In the genomic region with DNA sequence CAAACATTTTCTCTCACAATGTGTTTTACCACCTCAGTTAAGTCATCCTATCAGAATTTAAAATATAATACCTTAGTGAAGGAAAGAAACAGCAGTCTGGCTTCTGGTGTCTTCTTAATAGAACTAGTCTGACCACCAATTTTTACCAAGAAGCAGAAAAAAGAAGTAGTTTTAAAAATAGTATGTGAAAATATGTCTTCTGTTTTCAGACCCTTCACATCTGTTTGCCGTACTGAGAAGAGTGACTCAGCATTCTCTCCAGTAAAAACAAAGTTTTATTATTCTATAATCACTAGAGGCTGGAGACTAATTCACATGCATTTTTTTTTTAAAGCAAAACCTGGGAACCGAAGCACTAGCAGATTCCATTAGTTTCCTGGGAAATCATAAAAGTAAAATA, we compare ENCODE assay signal across 10 cellular contexts.
A peak's percentile ranks its signal among the peaks of the same experiment; 100 is the strongest.
DNase-seq lines count a peak whose midpoint lies in the region; ATAC-seq, FAIRE-seq and TF ChIP-seq lines count a peak whose summit lies in the region.
"Had no signal": no experiment of that assay in that cellular context is flagged by ENCODE, and none has a peak within 500 bp of the region (broad histone marks: within the 10 kb centered on the region; RNA-seq: fewer than 3 reads in every experiment).

No MANE protein-coding gene starts in this region.

- no peak overlapping the region for H3K4me3 ChIP-seq in bronchial epithelial cell (ENCODE audit: low read depth, low read length)
- H3K4me3 ChIP-seq: skin epidermis had no signal

- DNase-seq in AG08396 (ENCODE audit: low spot score) (peak; percentile 6), bronchial epithelial cell (ENCODE audit: low read depth) (peak; percentile 1), NCI-H2081 treated with DMSO at 0.1 percent for 48 hours (lab: John Stamatoyannopoulos, UW) (no peak), posterior cingulate gyrus (no peak)
- DNase-seq in activated CD8-positive, alpha-beta T cell treated with anti-CD3 and anti-CD28 coated beads, Interleukin-2, amount 10 ng/mL, durations not matched to agents 7 days and 5 days, result no peak
- no peak for DNase-seq in activated T-cell treated with anti-CD3 and anti-CD28 coated beads, Interleukin-2, amount 50 U/mL, for 24 hours

- no peak for TF ChIP-seq CTCF in bronchial epithelial cell (IDR thresholded peaks at IDR 0.05; ENCODE audit: insufficient read depth, low read length, severe bottlenecking)

- H3K27ac Mint-ChIP-seq in activated CD8-positive, alpha-beta T cell treated with anti-CD3 and anti-CD28 coated beads, Interleukin-2, amount 10 ng/mL, durations not matched to agents 7 days and 5 days, result no peak overlapping the region
- H3K27ac Mint-ChIP-seq in activated T-cell treated with anti-CD3 and anti-CD28 coated beads, Interleukin-2, amount 50 U/mL, for 24 hours, result no peak overlapping the region

- no peaks in the 10 kb centered on the region for H3K27me3 Mint-ChIP-seq in activated CD8-positive, alpha-beta T cell treated with anti-CD3 and anti-CD28 coated beads, Interleukin-2, amount 10 ng/mL, durations not matched to agents 7 days and 5 days (ENCODE audit: low read depth)
- H3K27me3 Mint-ChIP-seq in activated T-cell treated with anti-CD3 and anti-CD28 coated beads, Interleukin-2, amount 50 U/mL, for 24 hours, result no peaks in the 10 kb centered on the region
- H3K27me3 Mint-ChIP-seq: central memory CD8-positive, alpha-beta T cell had no signal

- no peaks in the 10 kb centered on the region for H3K27me3 ChIP-seq in bronchial epithelial cell (ENCODE audit: control insufficient read depth, insufficient read depth, low read length)

- CTCF ChIA-PET in activated CD8-positive, alpha-beta T cell treated with anti-CD3 and anti-CD28 coated beads, Interleukin-2, amount 10 ng/mL, durations not matched to agents 7 days and 5 days (lab: Charles Lee), result no interaction called here

- no peaks in the 10 kb centered on the region for H3K36me3 ChIP-seq in bronchial epithelial cell (ENCODE audit: control insufficient read depth, insufficient read depth, low read length)

- intact Hi-C loops in posterior cingulate gyrus (cut with DNase I), result no loop called here

- no peak overlapping the region for H3K4me3 Mint-ChIP-seq in activated CD8-positive, alpha-beta T cell treated with anti-CD3 and anti-CD28 coated beads, Interleukin-2, amount 10 ng/mL, durations not matched to agents 7 days and 5 days
- H3K4me3 Mint-ChIP-seq in activated T-cell treated with anti-CD3 and anti-CD28 coated beads, Interleukin-2, amount 50 U/mL, for 24 hours, result no peak overlapping the region
- H3K4me3 Mint-ChIP-seq: central memory CD8-positive, alpha-beta T cell had no signal

- H3K36me3 Mint-ChIP-seq in activated CD8-positive, alpha-beta T cell treated with anti-CD3 and anti-CD28 coated beads, Interleukin-2, amount 10 ng/mL, durations not matched to agents 7 days and 5 days (ENCODE audit: low read depth), result no peaks in the 10 kb centered on the region
- no peaks in the 10 kb centered on the region for H3K36me3 Mint-ChIP-seq in activated T-cell treated with anti-CD3 and anti-CD28 coated beads, Interleukin-2, amount 50 U/mL, for 24 hours (ENCODE audit: low read depth)

- POLR2A ChIA-PET in activated CD8-positive, alpha-beta T cell treated with anti-CD3 and anti-CD28 coated beads, Interleukin-2, amount 10 ng/mL, durations not matched to agents 7 days and 5 days (lab: Charles Lee), result no interaction called here

- H3K9me3 Mint-ChIP-seq in activated CD8-positive, alpha-beta T cell treated with anti-CD3 and anti-CD28 coated beads, Interleukin-2, amount 10 ng/mL, durations not matched to agents 7 days and 5 days (ENCODE audit: insufficient read depth), result no peaks in the 10 kb centered on the region
- H3K9me3 Mint-ChIP-seq in activated T-cell treated with anti-CD3 and anti-CD28 coated beads, Interleukin-2, amount 50 U/mL, for 24 hours, result no peaks in the 10 kb centered on the region

- no peaks in the 10 kb centered on the region for H3K4me1 Mint-ChIP-seq in activated CD8-positive, alpha-beta T cell treated with anti-CD3 and anti-CD28 coated beads, Interleukin-2, amount 10 ng/mL, durations not matched to agents 7 days and 5 days (ENCODE audit: low read depth)
- no peaks in the 10 kb centered on the region for H3K4me1 Mint-ChIP-seq in activated T-cell treated with anti-CD3 and anti-CD28 coated beads, Interleukin-2, amount 50 U/mL, for 24 hours (ENCODE audit: low read depth)
- H3K4me1 Mint-ChIP-seq: central memory CD8-positive, alpha-beta T cell had no signal

- no peak for FAIRE-seq in bronchial epithelial cell (lab: Jason Lieb, UNC)

- ATAC-seq in GM19467 (IDR thresholded peaks at IDR 0.05; ENCODE audit: unreplicated experiment) (peak; percentile 53), HG03439 (IDR thresholded peaks at IDR 0.05; ENCODE audit: unreplicated experiment) (peak; percentile 64)
- ATAC-seq in activated CD8-positive, alpha-beta T cell treated with anti-CD3 and anti-CD28 coated beads, Interleukin-2, amount 10 ng/mL, durations not matched to agents 7 days and 5 days, result no peak

Comparison
In these comparisons a context has a peak if more than half of its experiments do, and no peak if none do; other contexts are left out.
1. DNase-seq: peak in AG08396 (single experiment) and bronchial epithelial cell (single experiment); none in activated CD8-positive, alpha-beta T cell treated with anti-CD3 and anti-CD28 coated beads, Interleukin-2, amount 10 ng/mL, durations not matched to agents 7 days and 5 days (single experiment), NCI-H2081 treated with DMSO at 0.1 percent for 48 hours (single experiment), activated T-cell treated with anti-CD3 and anti-CD28 coated beads, Interleukin-2, amount 50 U/mL, for 24 hours (single experiment) and posterior cingulate gyrus (0 of 10).